ENCODE assay signal across 26 cellular contexts in the genomic region with DNA sequence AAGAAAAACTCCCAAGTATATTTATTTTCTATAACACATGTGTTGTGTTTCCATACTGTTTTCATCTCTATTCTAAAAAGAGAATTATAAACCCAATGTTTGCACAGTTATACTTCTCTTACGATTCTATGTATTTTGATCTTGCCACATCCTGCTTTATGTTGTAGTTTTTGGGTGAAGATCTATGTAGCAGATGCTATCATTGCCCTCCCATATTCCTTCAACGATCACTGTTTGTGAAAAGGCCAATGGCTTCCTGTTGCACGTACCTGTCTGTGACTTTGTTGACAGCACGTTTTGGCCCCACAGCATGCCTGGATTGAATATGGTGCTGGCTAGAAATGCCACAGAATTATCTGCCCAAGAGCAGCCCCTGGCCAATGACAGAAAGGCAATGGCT.
"Had no signal": no experiment of that assay in that cellular context is flagged by ENCODE, and none has a peak within 500 bp of the region (broad histone marks: within the 10 kb centered on the region; RNA-seq: fewer than 3 reads in every experiment).

No MANE protein-coding gene starts in this region.

- H3K4me1 ChIP-seq: adrenal gland, body of pancreas, breast epithelium had no signal

- H3K27ac ChIP-seq: adrenal gland, body of pancreas, breast epithelium, WERI-Rb-1 had no signal

- H3K4me3 ChIP-seq: adrenal gland, body of pancreas, breast epithelium had no signal

- H3K27me3 Mint-ChIP-seq: activated CD4-positive, alpha-beta memory T cell treated with anti-CD3 and anti-CD28 coated beads, Interleukin-2, amount 10 ng/mL, durations not matched to agents 7 days and 5 days; activated T-cell treated with anti-CD3 and anti-CD28 coated beads, Interleukin-2, amount 50 U/mL, for 24 hours had no signal

- H3K27ac Mint-ChIP-seq: activated CD4-positive, alpha-beta memory T cell treated with anti-CD3 and anti-CD28 coated beads, Interleukin-2, amount 10 ng/mL, durations not matched to agents 7 days and 5 days; activated T-cell treated with anti-CD3 and anti-CD28 coated beads, Interleukin-2, amount 50 U/mL, for 24 hours had no signal

- H3K36me3 ChIP-seq: adrenal gland, breast epithelium, WERI-Rb-1 had no signal

- DNase-seq: activated CD4-positive, alpha-beta memory T cell treated with anti-CD3 and anti-CD28 coated beads, Interleukin-2, amount 10 ng/mL, durations not matched to agents 7 days and 5 days; activated CD4-positive, alpha-beta T cell treated with anti-CD3 and anti-CD28 coated beads for 1 hour; activated CD4-positive, CD25-positive, alpha-beta regulatory T cell; activated gamma-delta T cell treated with Interleukin-2 at 50 U/mL for 16 hours; activated naive CD4-positive, alpha-beta T cell treated with anti-CD3 and anti-CD28 coated beads, Interleukin-2, amount 50 U/mL, for 16 hours; activated T-cell treated with anti-CD3 and anti-CD28 coated beads, Interleukin-2, amount 50 U/mL, for 24 hours; adrenal gland; body of pancreas; KG1; NCI-H1092 treated with DMSO at 0.1 percent for 48 hours; NCI-H1417; NCI-H146; NCI-H187; NCI-H2029 treated with DMSO at 0.1 percent for 48 hours; NCI-H2107; NCI-H2171; NCI-H510A; NCI-H526; NCI-H748 treated with DMSO at 0.1 percent for 48 hours; OCI-M1; Right ventricle myocardium superior; SW 1271; T-helper 1 cell; T1000; WERI-Rb-1 had no signal

- ATAC-seq: body of pancreas had no signal

- H3K27me3 ChIP-seq: adrenal gland, body of pancreas, breast epithelium had no signal

- H3K9me3 Mint-ChIP-seq: activated CD4-positive, alpha-beta memory T cell treated with anti-CD3 and anti-CD28 coated beads, Interleukin-2, amount 10 ng/mL, durations not matched to agents 7 days and 5 days; activated T-cell treated with anti-CD3 and anti-CD28 coated beads, Interleukin-2, amount 50 U/mL, for 24 hours had no signal

- H3K4me3 Mint-ChIP-seq: activated CD4-positive, alpha-beta memory T cell treated with anti-CD3 and anti-CD28 coated beads, Interleukin-2, amount 10 ng/mL, durations not matched to agents 7 days and 5 days; activated T-cell treated with anti-CD3 and anti-CD28 coated beads, Interleukin-2, amount 50 U/mL, for 24 hours had no signal

- H3K9me3 ChIP-seq: body of pancreas, breast epithelium had no signal
